In genomic region chr14:94058674-94059138, GRCh38 we compare ENCODE assay signal across 21 cellular contexts. TPM values are rescaled to one million over a fixed set of nuclear protein-coding genes. Genes with fewer than 3 reads are reported as not detected.
A peak's percentile ranks its signal among the peaks of the same experiment; 100 is the strongest.
DNase-seq lines count a peak whose midpoint lies in the region; ATAC-seq and TF ChIP-seq lines count a peak whose summit lies in the region.
"Had no signal": no experiment of that assay in that cellular context is flagged by ENCODE, and none has a peak within 500 bp of the region (broad histone marks: within the 10 kb centered on the region; RNA-seq: fewer than 3 reads in every experiment).

No MANE protein-coding gene starts in this region.

- H3K36me3 Mint-ChIP-seq in CD4-positive, alpha-beta memory T cell: peaks cover 79 to 97% of the 10 kb centered on the region in 2 donors
- H3K36me3 Mint-ChIP-seq in brain: peaks cover 96% of the 10 kb centered on the region
- peaks cover 53% of the 10 kb centered on the region for H3K36me3 Mint-ChIP-seq in neural progenitor cell

- H3K9me3 ChIP-seq in CD4-positive, alpha-beta memory T cell (ENCODE audit: control insufficient read depth in 1 of 2, low read length in 2 of 2): no peaks in the 10 kb centered on the region
- H3K9me3 ChIP-seq in mucosa of descending colon (no peaks in the 10 kb centered on the region), neural progenitor cell (ENCODE audit: low read depth) (no peaks in the 10 kb centered on the region)
- H3K9me3 ChIP-seq: tibial nerve had no signal

- H3K27me3 ChIP-seq in CD4-positive, alpha-beta memory T cell (ENCODE audit: insufficient read depth, low read length): no peaks in the 10 kb centered on the region
- no peaks in the 10 kb centered on the region for H3K27me3 ChIP-seq in neural progenitor cell
- H3K27me3 ChIP-seq: tibial nerve had no signal

- H3K4me1 Mint-ChIP-seq in CD4-positive, alpha-beta memory T cell: peaks cover 52 to 98% (median 70%) of the 10 kb centered on the region in 4 donors
- H3K4me1 Mint-ChIP-seq in brain: peaks cover 44% of the 10 kb centered on the region
- no peaks in the 10 kb centered on the region for H3K4me1 Mint-ChIP-seq in neural progenitor cell

- DNase-seq in Ammon's horn (ENCODE audit: low spot score) (peak; percentile 4), mucosa of descending colon (peak in 1 of 3 donors; percentile 47), HuH-7 (ENCODE audit: low spot score) (no peak), neural progenitor cell (ENCODE audit: low spot score) (no peak), cerebellum (ENCODE audit: low spot score) (no peak)
- no peak for DNase-seq in CD4-positive, alpha-beta memory T cell
- DNase-seq: activated CD4-positive, alpha-beta T cell treated with anti-CD3 and anti-CD28 coated beads, Interleukin-2, amount 50 U/mL, for 48 hours; dermis blood vessel endothelial cell; DND-41; hippocampal formation; mesenchymal stem cell; NCI-H1694 treated with DMSO at 0.1 percent for 48 hours; NCI-H226; nephron progenitor cell; SHP77; stimulated activated CD4-positive, alpha-beta T cell treated with anti-CD3 and anti-CD28 coated beads, Interleukin-2, amount 100 ng/mL, for 24 hours; stimulated activated naive CD8-positive, alpha-beta T cell treated with anti-CD3 and anti-CD28 coated beads, Interleukin-15, Interleukin-2, amounts not matched to agents 100 U/mL and 50 U/mL, for 24 hours; SW 1271 had no signal

- H3F3A ChIP-seq in neural progenitor cell (ENCODE audit: low read depth): no peaks in the 10 kb centered on the region

- no peak overlapping the region for H2AFZ ChIP-seq in neural progenitor cell (replicated peaks)

- no peak overlapping the region for H3K9ac ChIP-seq in neural progenitor cell

- peak; percentile 76 for ATAC-seq in mucosa of descending colon
- ATAC-seq: stimulated activated naive CD8-positive, alpha-beta T cell treated with anti-CD3 and anti-CD28 coated beads, Interleukin-15, Interleukin-2, amounts not matched to agents 100 U/mL and 50 U/mL, for 24 hours had no signal

- no peak overlapping the region for H3K27ac ChIP-seq in CD4-positive, alpha-beta memory T cell (ENCODE audit: low read depth, low read length)
- H3K27ac ChIP-seq in neural progenitor cell: no peak overlapping the region
- H3K27ac ChIP-seq: tibial nerve had no signal

- peak overlapping the region in 6 of 7 donors; percentile 14 to 48 (median 26) for H3K27ac Mint-ChIP-seq in CD4-positive, alpha-beta memory T cell
- H3K27ac Mint-ChIP-seq in brain (peak overlapping the region in 3 of 5 experiments; percentile 1 to 41 (median 20)), neural progenitor cell (no peak overlapping the region)
- H3K27ac Mint-ChIP-seq: progenitor cell of endocrine pancreas had no signal

- no peak overlapping the region for H3K4me3 ChIP-seq in CD4-positive, alpha-beta memory T cell (ENCODE audit: low read length in 2 of 2)
- H3K4me3 ChIP-seq in mucosa of descending colon (no peak overlapping the region), neural progenitor cell (no peak overlapping the region)
- H3K4me3 ChIP-seq: tibial nerve had no signal

- CTCF ChIA-PET in CD4-positive, alpha-beta memory T cell (lab: Charles Lee; ENCODE audit: partially characterized antibody): interaction anchor here (1.0 to 1.7 kb wide), 4 partner anchors 23 to 74 kb away, joined by 3 to 5 read pairs (median 4); no protein-coding TSS in a partner anchor

- H4K20me1 ChIP-seq in neural progenitor cell (ENCODE audit: low read depth): peaks cover 10% of the 10 kb centered on the region

- peaks cover 54% of the 10 kb centered on the region for H3K4me1 ChIP-seq in CD4-positive, alpha-beta memory T cell (ENCODE audit: insufficient read depth, low read length)
- H3K4me1 ChIP-seq in mucosa of descending colon (ENCODE audit: low read depth) (peaks cover 10% of the 10 kb centered on the region), neural progenitor cell (no peaks in the 10 kb centered on the region)

- H3K79me2 ChIP-seq in neural progenitor cell (ENCODE audit: low read depth): peaks cover 12% of the 10 kb centered on the region

- H3K4me3 Mint-ChIP-seq in CD4-positive, alpha-beta memory T cell: peak overlapping the region in 2 of 8 donors; percentile 2 to 48
- H3K4me3 Mint-ChIP-seq in brain (no peak overlapping the region), neural progenitor cell (no peak overlapping the region)
- H3K4me3 Mint-ChIP-seq: nephron progenitor cell had no signal

- H3K9me3 Mint-ChIP-seq in CD4-positive, alpha-beta memory T cell: peaks cover 0 to 2% (median 0%) of the 10 kb centered on the region in 8 donors
- no peaks in the 10 kb centered on the region for H3K9me3 Mint-ChIP-seq in brain
- no peaks in the 10 kb centered on the region for H3K9me3 Mint-ChIP-seq in neural progenitor cell
- H3K9me3 Mint-ChIP-seq: nephron progenitor cell had no signal

- TF ChIP-seq CTCF in brain (conservative IDR thresholded peaks at IDR 0.05) (no peak), mucosa of descending colon (IDR thresholded peaks at IDR 0.05) (no peak), neural progenitor cell (IDR thresholded peaks at IDR 0.05) (no peak)

- POLR2A ChIA-PET in CD4-positive, alpha-beta memory T cell (lab: Charles Lee; ENCODE audit: partially characterized antibody): interaction anchor here (2.1 kb wide), 1 partner anchor 22 kb away, joined by 8 read pairs; the partner anchor contains the start of genes DDX24 and IFI27L1

- H3K36me3 ChIP-seq in CD4-positive, alpha-beta memory T cell (ENCODE audit: insufficient read depth, low read length): peaks cover 88% of the 10 kb centered on the region
- H3K36me3 ChIP-seq in mucosa of descending colon (ENCODE audit: low read depth): no peaks in the 10 kb centered on the region
- no peaks in the 10 kb centered on the region for H3K36me3 ChIP-seq in neural progenitor cell

- no peak overlapping the region for H3K4me2 ChIP-seq in neural progenitor cell

- intact Hi-C loops in CD4-positive, alpha-beta memory T cell (cut with micrococcal nuclease): loop anchor here (2.0 kb wide), 1 partner anchor 46 kb away; no protein-coding TSS in a partner anchor
- intact Hi-C loops in mucosa of descending colon (cut with DNase I, micrococcal nuclease): no loop called here

- no peaks in the 10 kb centered on the region for H3K27me3 Mint-ChIP-seq in CD4-positive, alpha-beta memory T cell
- H3K27me3 Mint-ChIP-seq in brain: peaks cover 3% of the 10 kb centered on the region
- no peaks in the 10 kb centered on the region for H3K27me3 Mint-ChIP-seq in neural progenitor cell (ENCODE audit: insufficient read depth, low read depth)
- H3K27me3 Mint-ChIP-seq: progenitor cell of endocrine pancreas had no signal

RNA-seq across cellular contexts. Expression of gene DDX24, which starts 22.3 kb away (rescaled TPM):
- 100 to 1,000 TPM; 313 to 322 TPM for total RNA-seq in CD4-positive, alpha-beta memory T cell
- polyA plus RNA-seq in CD4-positive, alpha-beta memory T cell: 100 to 1,000 TPM; 135 to 307 TPM
- 426 TPM for polyA plus RNA-seq in brain (ENCODE audit: insufficient read depth, low read depth, low replicate concordance)
- total RNA-seq in mucosa of descending colon (100 to 1,000 TPM in 2 of 3 donors, 10 to 100 TPM in 1; 90.6 to 197 (median 107) TPM), neural progenitor cell (ENCODE audit: low replicate concordance) (113 and 153 TPM in 2 replicates), cerebellum (59.0 TPM)

RNA-seq across cellular contexts. Expression of gene IFI27L1, which starts 22.4 kb away (rescaled TPM):
- total RNA-seq in CD4-positive, alpha-beta memory T cell: 1 to 10 TPM; 7.4 to 7.9 TPM
- polyA plus RNA-seq in CD4-positive, alpha-beta memory T cell: 1 to 10 TPM; 6.3 to 8.5 TPM
- 81.3 TPM for polyA plus RNA-seq in brain (ENCODE audit: insufficient read depth, low read depth, low replicate concordance)
- total RNA-seq in mucosa of descending colon: 10 to 100 TPM; 19.9 to 29.9 (median 20.6) TPM
- total RNA-seq in neural progenitor cell (ENCODE audit: low replicate concordance): 10.8 and 19.9 TPM in 2 replicates
- 16.6 TPM for total RNA-seq in cerebellum

RNA-seq across cellular contexts. Expression of gene OTUB2, which starts 32.6 kb away (rescaled TPM):
- total RNA-seq in CD4-positive, alpha-beta memory T cell: under 1 TPM; 0.42 to 0.67 TPM
- polyA plus RNA-seq in CD4-positive, alpha-beta memory T cell: 1 to 10 TPM in 1 of 2 donors, under 1 TPM in 1; 0.19 to 1.1 TPM
- 1.5 TPM for polyA plus RNA-seq in brain (ENCODE audit: insufficient read depth, low read depth, low replicate concordance)
- total RNA-seq in mucosa of descending colon (1 to 10 TPM; 1.3 to 3.5 (median 1.4) TPM), neural progenitor cell (ENCODE audit: low replicate concordance) (6.8 and 9.6 TPM in 2 replicates), cerebellum (6.3 TPM)

RNA-seq across cellular contexts. Expression of gene IFI27, which starts 51.8 kb away (rescaled TPM):
- total RNA-seq in CD4-positive, alpha-beta memory T cell: 1 to 10 TPM in 1 of 2 experiments, under 1 TPM in 1; 0.87 to 1.5 TPM
- polyA plus RNA-seq in CD4-positive, alpha-beta memory T cell: 10 to 100 TPM; 15.9 to 24.0 TPM
- 159 TPM for polyA plus RNA-seq in brain (ENCODE audit: insufficient read depth, low read depth, low replicate concordance)
- total RNA-seq in mucosa of descending colon (1,000 to 10,000 TPM in 1 of 3 donors, 100 to 1,000 TPM in 2; 427 to 1,655 (median 710) TPM), neural progenitor cell (ENCODE audit: low replicate concordance) (0.69 and 2.5 TPM in 2 replicates), cerebellum (5.6 TPM)
